17 cellular contexts compared by ENCODE assay signal in the genomic region with DNA sequence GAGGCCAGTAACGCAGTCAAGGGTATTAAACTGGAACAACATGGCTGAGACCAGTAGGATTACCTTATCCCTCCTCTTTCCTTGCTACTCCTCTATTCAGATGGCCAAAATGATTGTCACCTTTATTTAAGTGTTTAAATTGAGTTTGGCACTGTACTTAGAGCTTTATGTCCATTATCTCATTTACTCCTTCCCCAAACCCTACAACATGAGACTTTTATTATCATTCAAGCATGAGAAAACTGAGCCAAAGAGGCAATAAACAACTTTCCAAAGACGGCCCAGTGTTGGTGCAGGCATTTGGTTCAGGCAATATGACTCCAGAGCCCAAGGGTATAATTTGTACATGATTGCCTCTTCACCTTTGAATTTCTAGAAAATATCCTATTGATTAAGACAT.
DNase-seq lines count a peak whose midpoint lies in the region; ATAC-seq and TF ChIP-seq lines count a peak whose summit lies in the region.
"Had no signal": no experiment of that assay in that cellular context is flagged by ENCODE, and none has a peak within 500 bp of the region (broad histone marks: within the 10 kb centered on the region; RNA-seq: fewer than 3 reads in every experiment).

No MANE protein-coding gene starts in this region.

- CTCF ChIA-PET in Caco-2 (lab: Charles Lee), result no interaction called here

- no TSS peak for BruUV-seq in Caco-2 (replicated peaks; lab: Mats Ljungman, UMichigan)

- H3K27me3 Mint-ChIP-seq in Caco-2 (ENCODE audit: insufficient read depth, unreplicated experiment) (no peaks in the 10 kb centered on the region), GM23338 (ENCODE audit: insufficient read depth, low read depth, poor library complexity) (peaks cover 57% of the 10 kb centered on the region)
- peaks cover 11 to 12% of the 10 kb centered on the region in 2 donors for H3K27me3 Mint-ChIP-seq in natural killer cell treated with Interleukin-12 subunit alpha and Interleukin-12 subunit beta and Interleukin-15 and Interleukin-18, amount 100 ng/mL, for 72 hours

- H3K36me3 ChIP-seq in Caco-2 (ENCODE audit: control insufficient read depth, insufficient read depth, low read length) (no peaks in the 10 kb centered on the region), GM23338 (ENCODE audit: insufficient read depth) (no peaks in the 10 kb centered on the region), H7 (replicated peaks; ENCODE audit: control insufficient read depth, insufficient read depth, low read length) (no peaks in the 10 kb centered on the region)
- H3K36me3 ChIP-seq: BLaER1 had no signal

- DNase-seq in Caco-2, result no peak
- DNase-seq in GM23338 (ENCODE audit: low spot score), result no peak
- DNase-seq in NCI-H1105 treated with DMSO at 0.1 percent for 48 hours (lab: John Stamatoyannopoulos, UW), result peak; percentile 89
- peak; percentile 37 for DNase-seq in NCI-H2227 (lab: John Stamatoyannopoulos, UW; ENCODE audit: unreplicated experiment)
- no peak for DNase-seq in right cardiac atrium
- DNase-seq in natural killer cell treated with Interleukin-12 subunit alpha and Interleukin-12 subunit beta and Interleukin-15 and Interleukin-18, amount 100 ng/mL, for 72 hours (ENCODE audit: low spot score), result no peak
- no peak for DNase-seq in GM20000 (ENCODE audit: low spot score)
- no peak for DNase-seq in H7
- DNase-seq: Calu3; CD4-positive, alpha-beta memory T cell; DMS53; Karpas-422; NCI-H2029; NCI-H526; SHP77 had no signal

- H3K9me3 ChIP-seq in Caco-2, result peaks cover 9% of the 10 kb centered on the region; the same call in 1 of the 2 replicates
- no peaks in the 10 kb centered on the region for H3K9me3 ChIP-seq in right cardiac atrium (ENCODE audit: control insufficient read depth, low read length)
- H3K9me3 ChIP-seq: BLaER1 had no signal

- H3K36me3 Mint-ChIP-seq in Caco-2 (ENCODE audit: insufficient read depth, unreplicated experiment), result peaks cover 11% of the 10 kb centered on the region
- H3K36me3 Mint-ChIP-seq in GM23338 (ENCODE audit: low read depth), result peaks cover 5% of the 10 kb centered on the region; the same call in 1 of the 3 replicates
- no peaks in the 10 kb centered on the region for H3K36me3 Mint-ChIP-seq in natural killer cell treated with Interleukin-12 subunit alpha and Interleukin-12 subunit beta and Interleukin-15 and Interleukin-18, amount 100 ng/mL, for 72 hours
- H3K36me3 Mint-ChIP-seq: CD4-positive, alpha-beta memory T cell; IgD-negative memory B cell had no signal

- TF ChIP-seq CTCF in Caco-2 (IDR thresholded peaks at IDR 0.05; ENCODE audit: insufficient read depth in 1 of 2, low read depth in 1 of 2, low read length in 1 of 2, severe bottlenecking in 1 of 2, unreplicated experiment in 1 of 2) (no peak), GM23338 (conservative IDR thresholded peaks at IDR 0.05; ENCODE audit: low read depth in 2 of 2) (no peak), GM20000 (IDR thresholded peaks at IDR 0.05; ENCODE audit: extremely low read depth, missing control alignments) (no peak)

- intact Hi-C loops in Caco-2 (cut with micrococcal nuclease; ENCODE audit: unreplicated experiment), result loop anchor here (10.0 kb wide), 1 partner anchor 766 kb away; no protein-coding TSS in a partner anchor
- intact Hi-C loops in right cardiac atrium (cut with DNase I), result no loop called here

- H3F3A ChIP-seq in GM23338 (replicated peaks; ENCODE audit: low read depth), result no peaks in the 10 kb centered on the region

- no peak overlapping the region for H3K4me3 Mint-ChIP-seq in Caco-2 (ENCODE audit: unreplicated experiment)
- no peak overlapping the region for H3K4me3 Mint-ChIP-seq in GM23338
- H3K4me3 Mint-ChIP-seq in natural killer cell treated with Interleukin-12 subunit alpha and Interleukin-12 subunit beta and Interleukin-15 and Interleukin-18, amount 100 ng/mL, for 72 hours, result no peak overlapping the region
- H3K4me3 Mint-ChIP-seq: CD4-positive, alpha-beta memory T cell; IgD-negative memory B cell had no signal

- H3K9me3 Mint-ChIP-seq in Caco-2 (ENCODE audit: unreplicated experiment) (peaks cover 11% of the 10 kb centered on the region), GM23338 (peaks cover 13% of the 10 kb centered on the region; the same call in 2 of the 3 replicates)
- H3K9me3 Mint-ChIP-seq in natural killer cell treated with Interleukin-12 subunit alpha and Interleukin-12 subunit beta and Interleukin-15 and Interleukin-18, amount 100 ng/mL, for 72 hours, result peaks cover 3% of the 10 kb centered on the region
- H3K9me3 Mint-ChIP-seq: IgD-negative memory B cell had no signal

- no peak overlapping the region for H2AFZ ChIP-seq in GM23338

- peak overlapping the region; percentile 63 for H3K27ac Mint-ChIP-seq in Caco-2 (ENCODE audit: unreplicated experiment)
- H3K27ac Mint-ChIP-seq in GM23338, result no peak overlapping the region
- no peak overlapping the region for H3K27ac Mint-ChIP-seq in natural killer cell treated with Interleukin-12 subunit alpha and Interleukin-12 subunit beta and Interleukin-15 and Interleukin-18, amount 100 ng/mL, for 72 hours
- H3K27ac Mint-ChIP-seq: CD4-positive, alpha-beta memory T cell; IgD-negative memory B cell had no signal

- no peaks in the 10 kb centered on the region for H3K9me2 ChIP-seq in GM23338 (ENCODE audit: insufficient read depth)

- H3K4me1 ChIP-seq in Caco-2 (peaks cover 80% of the 10 kb centered on the region), GM23338 (ENCODE audit: insufficient read depth) (peaks cover 41% of the 10 kb centered on the region), right cardiac atrium (ENCODE audit: control insufficient read depth, insufficient read depth, low read length) (no peaks in the 10 kb centered on the region)

- H4K20me1 ChIP-seq in GM23338 (replicated peaks; ENCODE audit: insufficient read depth), result no peaks in the 10 kb centered on the region
- H4K20me1 ChIP-seq: BLaER1 had no signal

- WGBS in right cardiac atrium, result 85% methylated on average over 2 of the region's 2 CpGs

- no peaks in the 10 kb centered on the region for H3K79me2 ChIP-seq in GM23338 (replicated peaks; ENCODE audit: insufficient read depth)

- POLR2A ChIA-PET in Caco-2 (lab: Charles Lee), result no interaction called here

- peaks cover 62% of the 10 kb centered on the region for H3K4me1 Mint-ChIP-seq in Caco-2 (ENCODE audit: low read depth, unreplicated experiment)
- H3K4me1 Mint-ChIP-seq in GM23338, result peaks cover 44% of the 10 kb centered on the region
- peaks cover 0 to 2% of the 10 kb centered on the region in 2 donors for H3K4me1 Mint-ChIP-seq in natural killer cell treated with Interleukin-12 subunit alpha and Interleukin-12 subunit beta and Interleukin-15 and Interleukin-18, amount 100 ng/mL, for 72 hours (ENCODE audit: low read depth in 2 of 2)

- no peak overlapping the region for H3K4me3 ChIP-seq in Caco-2 (ENCODE audit: low read depth, low read length)
- no peak overlapping the region for H3K4me3 ChIP-seq in GM23338
- H3K4me3 ChIP-seq in right cardiac atrium (ENCODE audit: low read length), result no peak overlapping the region
- H3K4me3 ChIP-seq in H7 (ENCODE audit: insufficient read depth, low read depth, low read length), result no peak overlapping the region
- H3K4me3 ChIP-seq: BLaER1 had no signal

- H3K27ac ChIP-seq in GM23338 (ENCODE audit: low read depth) (no peak overlapping the region), right cardiac atrium (ENCODE audit: low read length) (no peak overlapping the region)
- H3K27ac ChIP-seq: BLaER1 had no signal

- no peaks in the 10 kb centered on the region for H3K27me3 ChIP-seq in Caco-2 (replicated peaks; ENCODE audit: control insufficient read depth, insufficient read depth, low read length)
- peaks cover 55% of the 10 kb centered on the region for H3K27me3 ChIP-seq in GM23338 (ENCODE audit: insufficient read depth)
- no peaks in the 10 kb centered on the region for H3K27me3 ChIP-seq in right cardiac atrium (ENCODE audit: control insufficient read depth, insufficient read depth)
- H3K27me3 ChIP-seq in H7 (ENCODE audit: control insufficient read depth, insufficient read depth, low read length), result peaks cover 31% of the 10 kb centered on the region
- H3K27me3 ChIP-seq: BLaER1 had no signal

- peak overlapping the region; percentile 29; the same call in 1 of the 2 replicates for H3K4me2 ChIP-seq in GM23338
- H3K4me2 ChIP-seq: BLaER1 had no signal

- ATAC-seq in GM23338, result no peak
- no peak for ATAC-seq in right cardiac atrium
- ATAC-seq in natural killer cell treated with Interleukin-12 subunit alpha and Interleukin-12 subunit beta and Interleukin-15 and Interleukin-18, amount 100 ng/mL, for 72 hours, result no peak

TF ChIP-seq in GM23338, 12 proteins besides CTCF, POLR2A, EP300 and RAD21 (continues in another document):
- TF ChIP-seq ZNF331 (CRISPR knock-in tag; IDR thresholded peaks at IDR 0.05; ENCODE audit: low read depth), result no peak
- no peak for TF ChIP-seq EZH2phosphoT487 (IDR thresholded peaks at IDR 0.05; ENCODE audit: unreplicated experiment)
- no peak for TF ChIP-seq REST (IDR thresholded peaks at IDR 0.05; ENCODE audit: unreplicated experiment)

Comparison
In these comparisons a context has a peak if more than half of its experiments do, and no peak if none do; other contexts are left out.
1. DNase-seq: peak in NCI-H1105 treated with DMSO at 0.1 percent for 48 hours (single experiment) and NCI-H2227 (single experiment); none in Caco-2 (0 of 2), GM23338 (single experiment), right cardiac atrium (0 of 3), natural killer cell treated with Interleukin-12 subunit alpha and Interleukin-12 subunit beta and Interleukin-15 and Interleukin-18, amount 100 ng/mL, for 72 hours (single experiment), GM20000 (single experiment) and H7 (single experiment).